Comparison of ENCODE assay signal across 10 cellular contexts in the genomic region with DNA sequence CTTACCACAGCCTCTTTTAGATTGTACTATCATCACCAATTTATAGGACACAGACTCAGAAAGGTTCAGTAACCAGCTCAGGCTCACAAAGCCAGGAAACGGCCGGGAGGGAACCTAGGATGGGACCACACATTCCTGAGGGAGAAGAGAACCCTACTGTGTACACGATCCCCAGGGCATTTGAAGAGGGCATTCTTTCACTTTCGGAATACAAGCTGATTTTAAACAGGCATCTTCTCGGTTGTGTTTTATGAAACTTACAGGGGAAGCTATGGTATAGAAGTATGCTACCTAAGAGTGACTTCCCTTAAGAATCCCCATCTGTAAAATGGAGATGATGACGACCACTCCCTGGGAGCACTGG. TPM values are rescaled to one million over a fixed set of nuclear protein-coding genes. Genes with fewer than 3 reads are reported as not detected.
DNase-seq lines count a peak whose midpoint lies in the region; ATAC-seq, FAIRE-seq and TF ChIP-seq lines count a peak whose summit lies in the region.
"Had no signal": no experiment of that assay in that cellular context is flagged by ENCODE, and none has a peak within 500 bp of the region (broad histone marks: within the 10 kb centered on the region; RNA-seq: fewer than 3 reads in every experiment).

No MANE protein-coding gene starts in this region.

- ATAC-seq in GM19351 (IDR thresholded peaks at IDR 0.05; ENCODE audit: unreplicated experiment) (peak; percentile 29), HG03064 (IDR thresholded peaks at IDR 0.05; ENCODE audit: low read depth, unreplicated experiment) (peak; percentile 35)
- ATAC-seq: left colon had no signal

- H3K4me1 Mint-ChIP-seq in Caco-2 (ENCODE audit: low read depth, unreplicated experiment) (peaks cover 20% of the 10 kb centered on the region), astrocyte (ENCODE audit: low read depth, unreplicated experiment) (peaks cover 57% of the 10 kb centered on the region)

- peaks cover 56% of the 10 kb centered on the region for H4K20me1 ChIP-seq in astrocyte (ENCODE audit: insufficient read depth, low read length)

- H3K9me3 ChIP-seq in Caco-2 (no peaks in the 10 kb centered on the region), astrocyte (ENCODE audit: insufficient read depth, low read depth, low read length) (no peaks in the 10 kb centered on the region)

- CTCF ChIA-PET in Caco-2 (lab: Charles Lee): interaction anchor here (0.8 kb wide), 1 partner anchor 19 kb away, joined by 3 read pairs; no protein-coding TSS in a partner anchor
- CTCF ChIA-PET in HEK293T (lab: Yijun Ruan, JAX): no interaction called here

- TF ChIP-seq CTCF in Caco-2 (IDR thresholded peaks at IDR 0.05; ENCODE audit: insufficient read depth in 1 of 2, low read depth in 1 of 2, low read length in 1 of 2, severe bottlenecking in 1 of 2, unreplicated experiment in 1 of 2) (no peak), astrocyte (IDR thresholded peaks at IDR 0.05; ENCODE audit: insufficient read depth, low read depth, low read length) (no peak)

- H3K27ac ChIP-seq in astrocyte (ENCODE audit: low read depth, low read length): no peak overlapping the region

- DNase-seq in Caco-2: no peak
- no peak for DNase-seq in astrocyte (ENCODE audit: low read depth)
- no peak for DNase-seq in dedifferentiated amniotic fluid mesenchymal stem cell (ENCODE audit: extremely low spot score)
- no peak for DNase-seq in RKO (ENCODE audit: low spot score)
- DNase-seq in HEK293T (ENCODE audit: extremely low spot score): no peak
- no peak for DNase-seq in activated gamma-delta T cell (lab: John Stamatoyannopoulos, UW)
- DNase-seq: left colon had no signal

- H3K4me3 Mint-ChIP-seq in Caco-2 (ENCODE audit: unreplicated experiment): no peak overlapping the region
- H3K4me3 Mint-ChIP-seq in astrocyte (ENCODE audit: unreplicated experiment): peak overlapping the region; percentile 8

- H3K36me3 Mint-ChIP-seq in Caco-2 (ENCODE audit: insufficient read depth, unreplicated experiment): no peaks in the 10 kb centered on the region
- peaks cover 11% of the 10 kb centered on the region for H3K36me3 Mint-ChIP-seq in astrocyte (ENCODE audit: low read depth, unreplicated experiment)

- POLR2A ChIA-PET in Caco-2 (lab: Charles Lee) (interaction anchor here (0.6 kb wide), 1 partner anchor 276 kb away, joined by 3 read pairs; no protein-coding TSS in a partner anchor), HEK293T (lab: Yijun Ruan, JAX) (no interaction called here)

- H3K9ac ChIP-seq in astrocyte (ENCODE audit: low read length): no peak overlapping the region

- H3K9me3 Mint-ChIP-seq in Caco-2 (ENCODE audit: unreplicated experiment) (no peaks in the 10 kb centered on the region), astrocyte (ENCODE audit: unreplicated experiment) (no peaks in the 10 kb centered on the region)

- no peak overlapping the region for H3K4me3 ChIP-seq in Caco-2 (ENCODE audit: low read depth, low read length)
- H3K4me3 ChIP-seq in astrocyte (ENCODE audit: insufficient read depth, low read depth, low read length): no peak overlapping the region

- H3K79me2 ChIP-seq in astrocyte (ENCODE audit: insufficient read depth, low read length): peaks cover 9% of the 10 kb centered on the region

- H3K27me3 ChIP-seq in Caco-2 (replicated peaks; ENCODE audit: control insufficient read depth, insufficient read depth, low read length) (no peaks in the 10 kb centered on the region), astrocyte (ENCODE audit: insufficient read depth, low read length) (no peaks in the 10 kb centered on the region)

- FAIRE-seq in astrocyte (lab: Jason Lieb, UNC): no peak
- FAIRE-seq: endometrium had no signal

- H3K4me2 ChIP-seq in astrocyte (ENCODE audit: low read length): no peak overlapping the region

- H3K4me1 ChIP-seq in Caco-2: peaks cover 10% of the 10 kb centered on the region; the same call in 1 of the 2 replicates
- peaks cover 3% of the 10 kb centered on the region for H3K4me1 ChIP-seq in astrocyte (ENCODE audit: insufficient read depth, low read length)

- H3K27ac Mint-ChIP-seq in Caco-2 (ENCODE audit: unreplicated experiment) (peak overlapping the region; percentile 29), astrocyte (ENCODE audit: unreplicated experiment) (peak overlapping the region; percentile 63)

- no peak overlapping the region for H2AFZ ChIP-seq in astrocyte (ENCODE audit: low read depth, low read length)

- H3K27me3 Mint-ChIP-seq in Caco-2 (ENCODE audit: insufficient read depth, unreplicated experiment) (no peaks in the 10 kb centered on the region), astrocyte (ENCODE audit: low read depth, unreplicated experiment) (no peaks in the 10 kb centered on the region)

- intact Hi-C loops in Caco-2 (cut with micrococcal nuclease; ENCODE audit: unreplicated experiment): no loop called here

- H3K36me3 ChIP-seq in Caco-2 (ENCODE audit: control insufficient read depth, insufficient read depth, low read length) (no peaks in the 10 kb centered on the region), astrocyte (ENCODE audit: insufficient read depth, low read length) (no peaks in the 10 kb centered on the region)

- BruUV-seq in Caco-2 (replicated peaks; lab: Mats Ljungman, UMichigan): no TSS peak

TF ChIP-seq in HEK293T, 16 proteins besides CTCF, POLR2A, EP300 and RAD21:
- TF ChIP-seq BHLHE40 (IDR thresholded peaks at IDR 0.05; ENCODE audit: borderline replicate concordance): no peak
- no peak for TF ChIP-seq TARDBP (IDR thresholded peaks at IDR 0.05)
- no peak for TF ChIP-seq HDGF (IDR thresholded peaks at IDR 0.05; ENCODE audit: borderline replicate concordance)
- no peak for TF ChIP-seq SUZ12 (IDR thresholded peaks at IDR 0.05)
- no peak for TF ChIP-seq ARNT (IDR thresholded peaks at IDR 0.05)

RNA-seq across cellular contexts. Expression of a gene that starts 19.0 kb away (rescaled TPM):
- 45.6 and 46.3 TPM in 2 replicates for total RNA-seq in Caco-2 (2022)
- 29.3 and 36.6 TPM in 2 replicates for total RNA-seq in astrocyte
